In genomic region chr13:40517486-40518311, GRCh38 we compare ENCODE assay signal across 10 cellular contexts.
DNase-seq lines count a peak whose midpoint lies in the region; ATAC-seq and TF ChIP-seq lines count a peak whose summit lies in the region.
"Had no signal": no experiment of that assay in that cellular context is flagged by ENCODE, and none has a peak within 500 bp of the region (broad histone marks: within the 10 kb centered on the region; RNA-seq: fewer than 3 reads in every experiment).

No MANE protein-coding gene starts in this region.

- H3K4me1 Mint-ChIP-seq in type B pancreatic cell (ENCODE audit: unreplicated experiment), result no peaks in the 10 kb centered on the region

- H3K36me3 Mint-ChIP-seq in type B pancreatic cell, result no peaks in the 10 kb centered on the region

- H3K4me1 ChIP-seq in BE2C, result no peaks in the 10 kb centered on the region

- no peak overlapping the region for H3K27ac Mint-ChIP-seq in type B pancreatic cell

- no peaks in the 10 kb centered on the region; the same call in 1 of the 2 replicates for H3K9me3 ChIP-seq in BE2C

- peak; percentile 4 for TF ChIP-seq POLR2A in GM19099 (IDR thresholded peaks at IDR 0.05; ENCODE audit: extremely low read depth, insufficient read length, low read depth)

- no peak overlapping the region for H3K4me3 Mint-ChIP-seq in type B pancreatic cell

- no peaks in the 10 kb centered on the region for H3K9me3 Mint-ChIP-seq in type B pancreatic cell

- no peaks in the 10 kb centered on the region for H3K36me3 ChIP-seq in BE2C

- H3K27me3 ChIP-seq in BE2C, result peaks cover 4% of the 10 kb centered on the region; the same call in 1 of the 2 replicates

- peak; percentile 61 for ATAC-seq in HG02970 (IDR thresholded peaks at IDR 0.05; ENCODE audit: low FRiP score, unreplicated experiment)

- peak; percentile 34 for DNase-seq in activated naive CD4-positive, alpha-beta T cell treated with anti-CD3 and anti-CD28 coated beads, Interleukin-2, amount 50 U/mL, for 16 hours
- no peak for DNase-seq in type B pancreatic cell (ENCODE audit: extremely low spot score, unreplicated experiment)
- DNase-seq in BE2C, result no peak
- DNase-seq in HT-29 (ENCODE audit: low spot score), result no peak
- no peak for DNase-seq in SKM-1 treated with dmso at 0.1 percent for 144 hours (lab: John Stamatoyannopoulos, UW; ENCODE audit: unreplicated experiment)
- DNase-seq: DMS53, KBM-7 had no signal

- no peaks in the 10 kb centered on the region for H3K27me3 Mint-ChIP-seq in type B pancreatic cell

- peak overlapping the region; percentile 45; the same call in 1 of the 2 replicates for H3K4me3 ChIP-seq in GM08714 (ENCODE audit: low read length)
- no peak overlapping the region for H3K4me3 ChIP-seq in BE2C (ENCODE audit: low read depth, low read length)

- no peak for TF ChIP-seq CTCF in type B pancreatic cell (conservative IDR thresholded peaks at IDR 0.05)
- TF ChIP-seq CTCF in BE2C (IDR thresholded peaks at IDR 0.05; ENCODE audit: low read depth, low read length), result no peak
